Comparison of ENCODE assay signal across 1 cellular context in the genomic region with DNA sequence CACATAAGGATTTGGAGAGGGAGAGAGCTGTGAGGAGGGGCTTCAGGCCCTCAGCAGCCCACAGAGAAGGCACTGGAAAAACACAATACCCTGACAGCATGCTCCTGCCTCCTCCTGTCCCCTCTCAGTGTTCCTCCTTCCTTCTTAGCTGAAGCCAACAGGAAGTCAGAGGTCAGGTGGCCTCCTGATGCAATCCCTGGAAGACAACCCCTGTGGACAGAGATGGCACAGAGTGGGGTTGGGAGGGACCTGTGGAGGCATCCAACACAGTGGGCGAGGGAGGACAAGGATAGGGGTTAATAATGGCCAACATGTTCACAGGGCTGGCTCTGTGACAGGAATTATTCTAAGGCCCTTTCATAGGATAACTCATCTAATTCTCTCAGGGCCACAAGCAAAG.
TF ChIP-seq lines count a peak whose summit lies in the region.

No MANE protein-coding gene starts in this region.

TF ChIP-seq in IMR-90, 13 proteins besides CTCF, POLR2A, EP300 and RAD21:
- TF ChIP-seq RCOR1 (IDR thresholded peaks at IDR 0.05; ENCODE audit: insufficient replicate concordance, low read length): no peak
- TF ChIP-seq BHLHE40 (IDR thresholded peaks at IDR 0.05; ENCODE audit: low read depth, low read length): no peak
- TF ChIP-seq, protein P1, sequence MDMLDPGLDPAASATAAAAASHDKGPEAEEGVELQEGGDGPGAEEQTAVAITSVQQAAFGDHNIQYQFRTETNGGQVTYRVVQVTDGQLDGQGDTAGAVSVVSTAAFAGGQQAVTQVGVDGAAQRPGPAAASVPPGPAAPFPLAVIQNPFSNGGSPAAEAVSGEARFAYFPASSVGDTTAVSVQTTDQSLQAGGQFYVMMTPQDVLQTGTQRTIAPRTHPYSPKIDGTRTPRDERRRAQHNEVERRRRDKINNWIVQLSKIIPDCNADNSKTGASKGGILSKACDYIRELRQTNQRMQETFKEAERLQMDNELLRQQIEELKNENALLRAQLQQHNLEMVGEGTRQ (IDR thresholded peaks at IDR 0.05; ENCODE audit: low read depth, low read length): no peak
- TF ChIP-seq FOS (IDR thresholded peaks at IDR 0.05; ENCODE audit: low read depth, low read length): no peak
- no peak for TF ChIP-seq NFE2L2 (IDR thresholded peaks at IDR 0.05; ENCODE audit: low read depth, low read length)
- TF ChIP-seq MAZ (IDR thresholded peaks at IDR 0.05; ENCODE audit: borderline replicate concordance, low read depth, low read length): no peak
- TF ChIP-seq MXI1 (IDR thresholded peaks at IDR 0.05; ENCODE audit: borderline replicate concordance, low read depth, low read length): no peak
- TF ChIP-seq RFX5 (IDR thresholded peaks at IDR 0.05; ENCODE audit: low read depth, low read length): no peak
- TF ChIP-seq CEBPB (IDR thresholded peaks at IDR 0.05; ENCODE audit: low read depth, low read length): no peak
- no peak for TF ChIP-seq CHD1 (IDR thresholded peaks at IDR 0.05; ENCODE audit: low read depth, low read length)
- TF ChIP-seq MAFK (IDR thresholded peaks at IDR 0.05; ENCODE audit: low read depth, low read length): no peak
- TF ChIP-seq, protein P2, sequence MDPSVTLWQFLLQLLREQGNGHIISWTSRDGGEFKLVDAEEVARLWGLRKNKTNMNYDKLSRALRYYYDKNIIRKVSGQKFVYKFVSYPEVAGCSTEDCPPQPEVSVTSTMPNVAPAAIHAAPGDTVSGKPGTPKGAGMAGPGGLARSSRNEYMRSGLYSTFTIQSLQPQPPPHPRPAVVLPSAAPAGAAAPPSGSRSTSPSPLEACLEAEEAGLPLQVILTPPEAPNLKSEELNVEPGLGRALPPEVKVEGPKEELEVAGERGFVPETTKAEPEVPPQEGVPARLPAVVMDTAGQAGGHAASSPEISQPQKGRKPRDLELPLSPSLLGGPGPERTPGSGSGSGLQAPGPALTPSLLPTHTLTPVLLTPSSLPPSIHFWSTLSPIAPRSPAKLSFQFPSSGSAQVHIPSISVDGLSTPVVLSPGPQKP (IDR thresholded peaks at IDR 0.05; ENCODE audit: borderline replicate concordance, low read depth, low read length): no peak
- TF ChIP-seq SMC3 (IDR thresholded peaks at IDR 0.05; ENCODE audit: low read depth, low read length): no peak
